ENCODE assay signal across 14 cellular contexts in the genomic region with DNA sequence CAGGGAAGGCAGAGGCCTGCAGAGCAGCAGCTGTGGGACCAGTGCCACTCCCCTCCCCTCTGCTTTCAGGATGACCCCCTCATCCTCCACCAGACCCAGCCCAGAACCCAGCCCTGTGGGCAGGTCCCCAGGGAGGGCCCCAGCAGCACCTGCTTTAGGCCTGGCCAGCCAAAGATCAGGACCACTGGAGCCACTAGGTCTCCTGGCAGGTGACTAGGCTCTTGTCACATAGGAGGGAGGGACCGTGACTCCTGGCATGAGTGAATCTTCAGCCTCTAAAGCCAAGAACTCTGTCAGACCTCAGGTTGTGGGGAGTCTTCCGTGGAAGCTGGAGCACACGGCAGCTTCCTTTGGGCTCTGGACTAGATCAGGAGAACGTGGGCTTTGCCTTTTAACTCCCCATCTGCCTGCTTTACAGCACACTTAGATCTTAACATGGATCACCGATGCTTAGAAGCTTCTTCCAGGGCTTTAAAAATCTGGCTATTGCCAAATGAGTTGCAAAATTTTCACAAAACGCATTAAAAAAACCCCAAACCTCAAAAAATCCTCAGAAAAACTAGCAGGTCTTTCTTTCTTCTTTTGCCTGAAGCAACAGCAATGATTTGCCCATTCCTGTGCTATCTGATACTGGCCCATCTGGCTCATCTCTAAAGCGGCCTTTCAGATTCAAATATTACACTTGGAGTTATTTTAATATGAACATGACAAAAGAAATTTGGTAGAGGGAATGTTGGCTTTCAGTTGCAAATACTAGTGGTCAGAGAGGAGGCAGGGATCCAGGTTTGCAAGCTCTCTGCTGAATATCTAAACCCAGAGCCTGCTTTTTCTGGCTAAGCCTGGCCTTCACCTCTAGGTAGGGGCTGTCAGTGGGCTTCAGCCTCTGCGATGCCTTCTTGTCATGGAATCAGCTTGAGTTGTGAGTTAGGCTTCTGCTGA.
A peak's percentile ranks its signal among the peaks of the same experiment; 100 is the strongest.
DNase-seq lines count a peak whose midpoint lies in the region.
"Had no signal": no experiment of that assay in that cellular context is flagged by ENCODE, and none has a peak within 500 bp of the region (broad histone marks: within the 10 kb centered on the region; RNA-seq: fewer than 3 reads in every experiment).

No MANE protein-coding gene starts in this region.

- no peaks in the 10 kb centered on the region for H3K27me3 Mint-ChIP-seq in activated T-helper 2 cell treated with anti-CD3 and anti-CD28 coated beads, Interferon-gamma antibody, Interleukin-2, Interleukin-4, amounts not matched to agents 10 μg/mL and 5 μg/mL and 100 μg/mL, durations not matched to agents 14 hours and 24 hours and 36 hours (ENCODE audit: low read depth)

- H3K4me3 Mint-ChIP-seq in activated T-helper 2 cell treated with anti-CD3 and anti-CD28 coated beads, Interferon-gamma antibody, Interleukin-2, Interleukin-4, amounts not matched to agents 10 μg/mL and 5 μg/mL and 100 μg/mL, durations not matched to agents 14 hours and 24 hours and 36 hours (ENCODE audit: low read depth): no peak overlapping the region
- H3K4me3 Mint-ChIP-seq: T-helper 1 cell treated with Interleukin-12 subunit alpha and Interleukin-12 subunit beta and Interleukin-4 antibody, amounts not matched to agents 30 μg/mL and 1 μg/mL, for 36 hours had no signal

- no peaks in the 10 kb centered on the region for H3K36me3 Mint-ChIP-seq in activated T-helper 2 cell treated with anti-CD3 and anti-CD28 coated beads, Interferon-gamma antibody, Interleukin-2, Interleukin-4, amounts not matched to agents 10 μg/mL and 5 μg/mL and 100 μg/mL, durations not matched to agents 14 hours and 24 hours and 36 hours (ENCODE audit: low read depth)

- peak; percentile 70 for DNase-seq in DMS 273 (lab: John Stamatoyannopoulos, UW; ENCODE audit: unreplicated experiment)
- no peak for DNase-seq in DMS 273 treated with DMSO at 0.1 percent for 48 hours (lab: John Stamatoyannopoulos, UW)
- DNase-seq in iPS DF 19.7 (ENCODE audit: low read depth, low spot score): peak; percentile 64
- DNase-seq in NCI-H1417 (lab: John Stamatoyannopoulos, UW): no peak
- DNase-seq in activated T-helper 2 cell treated with anti-CD3 and anti-CD28 coated beads, Interferon-gamma antibody, Interleukin-2, Interleukin-4, amounts not matched to agents 10 μg/mL and 5 μg/mL and 100 μg/mL, durations not matched to agents 14 hours and 24 hours and 36 hours (ENCODE audit: low spot score): no peak
- no peak for DNase-seq in NCI-H2107 treated with DMSO at 0.1 percent for 48 hours (lab: John Stamatoyannopoulos, UW; ENCODE audit: unreplicated experiment)
- DNase-seq: heart right ventricle; PC-9; stimulated activated CD4-positive, alpha-beta T cell treated with anti-CD3 and anti-CD28 coated beads, Interleukin-4, amount 100 ng/mL, for 4 hours had no signal

- H3K9me3 Mint-ChIP-seq in activated T-helper 2 cell treated with anti-CD3 and anti-CD28 coated beads, Interferon-gamma antibody, Interleukin-2, Interleukin-4, amounts not matched to agents 10 μg/mL and 5 μg/mL and 100 μg/mL, durations not matched to agents 14 hours and 24 hours and 36 hours: no peaks in the 10 kb centered on the region
- H3K9me3 Mint-ChIP-seq: activated naive CD4-positive, alpha-beta T cell treated with anti-CD3 and anti-CD28 coated beads, Interleukin-2, amount 50 U/mL, for 72 hours; T-helper 1 cell treated with Interleukin-12 subunit alpha and Interleukin-12 subunit beta and Interleukin-4 antibody, amounts not matched to agents 30 μg/mL and 1 μg/mL, for 36 hours had no signal

- no peak overlapping the region for H3K27ac Mint-ChIP-seq in activated T-helper 2 cell treated with anti-CD3 and anti-CD28 coated beads, Interferon-gamma antibody, Interleukin-2, Interleukin-4, amounts not matched to agents 10 μg/mL and 5 μg/mL and 100 μg/mL, durations not matched to agents 14 hours and 24 hours and 36 hours
- H3K27ac Mint-ChIP-seq: T-helper 1 cell treated with Interleukin-12 subunit alpha and Interleukin-12 subunit beta and Interleukin-4 antibody, amounts not matched to agents 30 μg/mL and 1 μg/mL, for 36 hours had no signal

- peaks cover 3% of the 10 kb centered on the region for H3K4me1 Mint-ChIP-seq in activated T-helper 2 cell treated with anti-CD3 and anti-CD28 coated beads, Interferon-gamma antibody, Interleukin-2, Interleukin-4, amounts not matched to agents 10 μg/mL and 5 μg/mL and 100 μg/mL, durations not matched to agents 14 hours and 24 hours and 36 hours (ENCODE audit: low read depth)

- H3K27ac ChIP-seq in angular gyrus (ENCODE audit: low read depth, low read length) (peak overlapping the region; percentile 82), temporal lobe (ENCODE audit: low read depth, low read length) (peak overlapping the region; percentile 69)
- H3K27ac ChIP-seq: 22Rv1, PC-9 had no signal

- intact Hi-C loops in activated T-helper 2 cell treated with anti-CD3 and anti-CD28 coated beads, Interferon-gamma antibody, Interleukin-2, Interleukin-4, amounts not matched to agents 10 μg/mL and 5 μg/mL and 100 μg/mL, durations not matched to agents 14 hours and 24 hours and 36 hours (cut with micrococcal nuclease): no loop called here

Comparison
In these comparisons a context has a peak if more than half of its experiments do, and no peak if none do; other contexts are left out.
1. DNase-seq: peak in DMS 273 (single experiment) and iPS DF 19.7 (single experiment); none in DMS 273 treated with DMSO at 0.1 percent for 48 hours (single experiment), NCI-H1417 (0 of 3), activated T-helper 2 cell treated with anti-CD3 and anti-CD28 coated beads, Interferon-gamma antibody, Interleukin-2, Interleukin-4, amounts not matched to agents 10 μg/mL and 5 μg/mL and 100 μg/mL, durations not matched to agents 14 hours and 24 hours and 36 hours (single experiment) and NCI-H2107 treated with DMSO at 0.1 percent for 48 hours (single experiment).